Comparison of ENCODE assay signal across 9 cellular contexts in the genomic region with DNA sequence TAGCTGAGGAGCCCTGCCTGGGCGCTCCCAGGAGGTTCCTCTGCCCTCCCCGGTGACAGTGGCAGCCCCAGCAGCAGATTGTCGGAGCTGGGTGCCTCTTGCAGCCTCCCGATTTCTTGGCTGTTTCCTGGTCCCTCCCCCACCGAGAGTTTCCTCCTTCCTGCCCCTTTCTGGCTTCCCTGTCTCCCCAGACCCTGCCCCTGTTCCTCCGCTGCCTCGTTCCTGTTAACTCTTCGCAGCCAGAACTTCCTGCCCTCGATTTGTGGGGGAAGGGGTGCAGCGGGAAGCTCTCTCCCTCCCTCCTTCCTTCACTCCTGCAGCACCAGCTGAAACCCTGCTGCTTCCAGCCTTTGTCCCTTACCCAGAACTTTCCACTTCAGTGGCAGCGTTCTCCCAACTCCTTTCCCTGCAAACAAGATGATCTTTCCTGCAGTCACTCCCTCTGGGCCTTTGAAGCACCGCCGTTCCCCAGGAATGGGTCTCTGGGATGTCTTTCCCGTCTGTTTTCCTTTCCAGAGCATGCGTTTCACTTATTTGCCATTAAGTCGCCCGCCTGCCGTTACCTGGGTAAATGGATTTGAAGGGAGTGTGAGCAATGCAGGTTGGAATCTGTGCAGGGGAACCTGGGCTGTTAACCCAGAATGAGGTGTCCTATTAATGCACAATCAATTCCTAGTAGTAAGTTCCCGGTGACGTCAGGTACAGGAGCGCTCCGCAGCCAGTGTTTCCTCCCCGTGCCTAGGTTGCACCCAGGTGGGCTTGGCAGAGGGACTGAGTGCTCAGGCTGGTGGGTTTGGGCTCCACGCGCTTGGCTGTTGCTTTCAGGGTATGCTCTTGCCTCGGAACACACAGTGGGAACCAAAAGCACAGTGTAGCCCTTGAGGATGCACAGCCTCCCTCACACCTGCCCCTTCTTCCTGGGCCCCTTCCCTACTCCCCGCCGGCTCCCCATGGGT. TPM values are rescaled to one million over a fixed set of nuclear protein-coding genes. Genes with fewer than 3 reads are reported as not detected.
DNase-seq lines count a peak whose midpoint lies in the region; ATAC-seq and TF ChIP-seq lines count a peak whose summit lies in the region.
"Had no signal": no experiment of that assay in that cellular context is flagged by ENCODE, and none has a peak within 500 bp of the region (broad histone marks: within the 10 kb centered on the region; RNA-seq: fewer than 3 reads in every experiment).

No MANE protein-coding gene starts in this region.

- H3K79me2 ChIP-seq in parathyroid adenoma, result peaks cover 24% of the 10 kb centered on the region

- H3K36me3 ChIP-seq in parathyroid adenoma (ENCODE audit: control insufficient read depth, insufficient read depth, low read length), result no peaks in the 10 kb centered on the region

- no peak overlapping the region for H3K27ac ChIP-seq in parathyroid adenoma

- H3K4me3 ChIP-seq in parathyroid adenoma (ENCODE audit: low read depth, low read length), result no peak overlapping the region
- H3K4me3 ChIP-seq: A549 had no signal

- intact Hi-C loops in activated CD4-positive, alpha-beta memory T cell treated with anti-CD3 and anti-CD28 coated beads for 36 hours (cut with micrococcal nuclease), result loop anchor here (1.0 to 5.0 kb wide), 3 partner anchors 18 to 237 kb away; partner anchors contain the start of genes CDK2AP2 and PITPNM1

- POLR2A ChIA-PET in activated CD4-positive, alpha-beta memory T cell treated with anti-CD3 and anti-CD28 coated beads for 36 hours (lab: Charles Lee), result interaction anchor here (0.7 to 7.8 kb wide), 6 partner anchors 12 to 166 kb away, joined by 3 to 72 read pairs (median 10); partner anchors contain the start of genes ANKRD13D and PTPRCAP

- no peaks in the 10 kb centered on the region for H3K27me3 ChIP-seq in parathyroid adenoma (ENCODE audit: control insufficient read depth, insufficient read depth, low read length)

- no peaks in the 10 kb centered on the region for H3K9me3 Mint-ChIP-seq in activated CD4-positive, alpha-beta memory T cell treated with anti-CD3 and anti-CD28 coated beads for 36 hours

- H3K4me3 Mint-ChIP-seq in activated CD4-positive, alpha-beta memory T cell treated with anti-CD3 and anti-CD28 coated beads for 36 hours, result peak overlapping the region; percentile 98

- ATAC-seq in HG02763 (IDR thresholded peaks at IDR 0.05; ENCODE audit: unreplicated experiment), result no peak
- no peak for ATAC-seq in GM19395 (IDR thresholded peaks at IDR 0.05; ENCODE audit: unreplicated experiment)
- ATAC-seq: A549 had no signal

- no peaks in the 10 kb centered on the region for H3K27me3 Mint-ChIP-seq in activated CD4-positive, alpha-beta memory T cell treated with anti-CD3 and anti-CD28 coated beads for 36 hours

- H3K36me3 Mint-ChIP-seq in activated CD4-positive, alpha-beta memory T cell treated with anti-CD3 and anti-CD28 coated beads for 36 hours, result peaks cover 63% of the 10 kb centered on the region

- H3K4me2 ChIP-seq in parathyroid adenoma (ENCODE audit: low read length), result peak overlapping the region; percentile 44
- H3K4me2 ChIP-seq: A549 had no signal

- DNase-seq in NCI-H2171 treated with DMSO at 0.1 percent for 48 hours (lab: John Stamatoyannopoulos, UW) (peak; percentile 42), NCI-H2171 (lab: John Stamatoyannopoulos, UW) (no peak), glomerular visceral epithelial cell (ENCODE audit: extremely low spot score) (peak; percentile 13), middle frontal gyrus (ENCODE audit: extremely low spot score, low spot score) (no peak)
- DNase-seq in activated CD4-positive, alpha-beta memory T cell treated with anti-CD3 and anti-CD28 coated beads for 36 hours, result peak; percentile 37

- CTCF ChIA-PET in activated CD4-positive, alpha-beta memory T cell treated with anti-CD3 and anti-CD28 coated beads for 36 hours (lab: Charles Lee), result interaction anchor here (1.0 to 3.8 kb wide), 7 partner anchors 8 to 112 kb away, joined by 3 to 22 read pairs (median 15); partner anchors contain the start of genes ANKRD13D and POLD4

- peaks cover 75% of the 10 kb centered on the region for H3K4me1 Mint-ChIP-seq in activated CD4-positive, alpha-beta memory T cell treated with anti-CD3 and anti-CD28 coated beads for 36 hours (ENCODE audit: low read depth)

- no peak overlapping the region for H2AFZ ChIP-seq in parathyroid adenoma

- H3K9ac ChIP-seq in parathyroid adenoma, result no peak overlapping the region

- peak overlapping the region; percentile 100 for H3K27ac Mint-ChIP-seq in activated CD4-positive, alpha-beta memory T cell treated with anti-CD3 and anti-CD28 coated beads for 36 hours

- H3K9me3 ChIP-seq in parathyroid adenoma (ENCODE audit: control insufficient read depth, low read length), result no peaks in the 10 kb centered on the region
- H3K9me3 ChIP-seq: A549 had no signal

- H3K4me1 ChIP-seq in parathyroid adenoma, result no peaks in the 10 kb centered on the region

- no peak for TF ChIP-seq CTCF in parathyroid adenoma (IDR thresholded peaks at IDR 0.05)

RNA-seq across cellular contexts. Expression of gene GRK2, which starts 4.3 kb away (rescaled TPM):
- total RNA-seq in activated CD4-positive, alpha-beta memory T cell treated with anti-CD3 and anti-CD28 coated beads for 36 hours, result 100 to 1,000 TPM; 273 to 279 TPM

RNA-seq across cellular contexts. Expression of gene ANKRD13D, which starts 18.6 kb away (rescaled TPM):
- 10 to 100 TPM; 85.9 to 89.4 TPM for total RNA-seq in activated CD4-positive, alpha-beta memory T cell treated with anti-CD3 and anti-CD28 coated beads for 36 hours

RNA-seq across cellular contexts. Expression of gene SSH3, which starts 32.8 kb away (rescaled TPM):
- 10 to 100 TPM; 14.9 to 19.4 TPM for total RNA-seq in activated CD4-positive, alpha-beta memory T cell treated with anti-CD3 and anti-CD28 coated beads for 36 hours

Comparison
In these comparisons a context has a peak if more than half of its experiments do, and no peak if none do; other contexts are left out.
1. DNase-seq: peak in NCI-H2171 treated with DMSO at 0.1 percent for 48 hours (single experiment), activated CD4-positive, alpha-beta memory T cell treated with anti-CD3 and anti-CD28 coated beads for 36 hours (single experiment) and glomerular visceral epithelial cell (single experiment); none in NCI-H2171 (single experiment) and middle frontal gyrus (single experiment).